3 cellular contexts compared by ENCODE assay signal in genomic region chr19:45967246-45967645, GRCh38.
TF ChIP-seq lines count a peak whose summit lies in the region.

No MANE protein-coding gene starts in this region.

TF ChIP-seq in WTC11, 78 proteins besides CTCF, POLR2A, EP300 and RAD21:
- TF ChIP-seq USF2 (CRISPR knock-in tag; IDR thresholded peaks at IDR 0.05), result peak; percentile 58
- TF ChIP-seq ETV6 (CRISPR knock-in tag; IDR thresholded peaks at IDR 0.05), result no peak
- TF ChIP-seq ZSCAN18 (CRISPR knock-in tag; IDR thresholded peaks at IDR 0.05), result no peak
- TF ChIP-seq JAZF1 (CRISPR knock-in tag; IDR thresholded peaks at IDR 0.05), result no peak
- no peak for TF ChIP-seq FOXJ3 (CRISPR knock-in tag; IDR thresholded peaks at IDR 0.05; ENCODE audit: borderline replicate concordance)

TF ChIP-seq in K562, 482 proteins besides CTCF, POLR2A, EP300 and RAD21:
- TF ChIP-seq SNAPC5 (CRISPR knock-in tag; IDR thresholded peaks at IDR 0.05) (no peak), CCAR2 (IDR thresholded peaks at IDR 0.05; ENCODE audit: low read depth, low read length) (no peak), NCOA6 (IDR thresholded peaks at IDR 0.05) (no peak), TAL1 (IDR thresholded peaks at IDR 0.05) (no peak), HIVEP1 (CRISPR knock-in tag; IDR thresholded peaks at IDR 0.05) (no peak), TFE3 (CRISPR knock-in tag; IDR thresholded peaks at IDR 0.05) (0 out of 2 replicates have a peak, but pooled peaks have one; percentile 2), MBD2 (IDR thresholded peaks at IDR 0.05; ENCODE audit: borderline replicate concordance, low read depth) (no peak), POLR2AphosphoS5 (IDR thresholded peaks at IDR 0.05; ENCODE audit: control insufficient read depth, insufficient read depth, low read depth, low read length) (no peak), OTX1 (CRISPR knock-in tag; IDR thresholded peaks at IDR 0.05) (no peak), GTF3C2 (IDR thresholded peaks at IDR 0.05; ENCODE audit: borderline replicate concordance, extremely low read depth, insufficient read length) (no peak), HDAC6 (IDR thresholded peaks at IDR 0.05; ENCODE audit: low read depth, low read length) (no peak), SP1 (CRISPR knock-in tag; IDR thresholded peaks at IDR 0.05) (no peak), TRIM28 (IDR thresholded peaks at IDR 0.05) (no peak), ZNF280A (IDR thresholded peaks at IDR 0.05; ENCODE audit: low read depth, partially characterized antibody) (no peak), RAD51 (IDR thresholded peaks at IDR 0.05; ENCODE audit: borderline replicate concordance, low read depth) (0 out of 2 replicates have a peak, but pooled peaks have one; percentile 11), CBX5 (IDR thresholded peaks at IDR 0.05; ENCODE audit: borderline replicate concordance, low read depth) (no peak)

TF ChIP-seq in neural cell, 6 proteins besides CTCF, POLR2A, EP300 and RAD21:
- TF ChIP-seq POLR2AphosphoS5 (IDR thresholded peaks at IDR 0.05) (peak; percentile 0), EZH2 (IDR thresholded peaks at IDR 0.05; ENCODE audit: borderline replicate concordance, insufficient read depth, low read length, poor library complexity, severe bottlenecking) (no peak)
